Comparison of ENCODE assay signal across 21 cellular contexts in the genomic region with DNA sequence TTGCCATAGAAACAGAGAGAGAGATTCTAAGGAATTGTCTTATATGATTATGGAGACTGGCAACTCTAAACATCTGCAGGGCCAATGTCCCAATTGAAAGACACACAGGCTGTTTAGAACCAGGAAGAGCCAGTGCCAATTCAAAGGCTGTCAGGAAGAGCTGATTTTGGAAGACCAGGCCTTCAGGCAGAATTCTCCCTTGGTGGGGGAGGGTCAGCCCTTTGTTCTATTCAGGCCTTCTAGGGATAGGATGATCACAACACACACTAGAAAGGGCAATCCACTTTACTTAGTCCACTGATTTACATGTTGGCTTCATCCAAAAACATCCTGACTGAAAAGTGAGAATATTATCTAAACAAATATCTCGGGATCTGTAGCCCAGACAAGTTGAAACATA.
"Had no signal": no experiment of that assay in that cellular context is flagged by ENCODE, and none has a peak within 500 bp of the region (broad histone marks: within the 10 kb centered on the region; RNA-seq: fewer than 3 reads in every experiment).

No MANE protein-coding gene starts in this region.

- H3K27ac ChIP-seq: colonic mucosa, gastrocnemius medialis, heart right ventricle, ovary, stomach had no signal

- ATAC-seq: esophagus mucosa; gastrocnemius medialis; heart right ventricle; left colon; left ventricle myocardium superior; naive thymus-derived CD4-positive, alpha-beta T cell; right cardiac atrium had no signal

- H3K27ac Mint-ChIP-seq: naive thymus-derived CD4-positive, alpha-beta T cell; nephron progenitor cell had no signal

- H3K36me3 ChIP-seq: colonic mucosa, gastrocnemius medialis, heart right ventricle, ovary, stomach had no signal

- H3K36me3 Mint-ChIP-seq: naive thymus-derived CD4-positive, alpha-beta T cell had no signal

- H3K27me3 ChIP-seq: colonic mucosa, gastrocnemius medialis, heart right ventricle, ovary, stomach had no signal

- H3K4me3 ChIP-seq: colonic mucosa, gastrocnemius medialis, heart right ventricle, lung, ovary, stomach had no signal

- H3K4me3 Mint-ChIP-seq: naive thymus-derived CD4-positive, alpha-beta T cell; nephron progenitor cell had no signal

- H3K4me1 ChIP-seq: colonic mucosa, gastrocnemius medialis, heart right ventricle had no signal

- H3K9me3 ChIP-seq: colonic mucosa, gastrocnemius medialis, ovary, stomach had no signal

- DNase-seq: colonic mucosa; effector CD8-positive, alpha-beta T cell; gastrocnemius medialis; heart right ventricle; hypothalamus; left colon; left ventricle myocardium superior; mesenchymal stem cell; naive thymus-derived CD4-positive, alpha-beta T cell; nephron progenitor cell; nucleus accumbens; ovary; small intestine; stimulated activated CD4-positive, alpha-beta T cell treated with anti-CD3 and anti-CD28 coated beads, Interleukin-12 subunit alpha, Interleukin-12 subunit beta, amount 100 ng/mL, for 4 hours; stimulated activated naive CD4-positive, alpha-beta T cell; stomach; substantia nigra; trophoblast cell had no signal

- H3K4me1 Mint-ChIP-seq: nephron progenitor cell had no signal

- H3K9me3 Mint-ChIP-seq: naive thymus-derived CD4-positive, alpha-beta T cell; nephron progenitor cell had no signal
